In the genomic region with DNA sequence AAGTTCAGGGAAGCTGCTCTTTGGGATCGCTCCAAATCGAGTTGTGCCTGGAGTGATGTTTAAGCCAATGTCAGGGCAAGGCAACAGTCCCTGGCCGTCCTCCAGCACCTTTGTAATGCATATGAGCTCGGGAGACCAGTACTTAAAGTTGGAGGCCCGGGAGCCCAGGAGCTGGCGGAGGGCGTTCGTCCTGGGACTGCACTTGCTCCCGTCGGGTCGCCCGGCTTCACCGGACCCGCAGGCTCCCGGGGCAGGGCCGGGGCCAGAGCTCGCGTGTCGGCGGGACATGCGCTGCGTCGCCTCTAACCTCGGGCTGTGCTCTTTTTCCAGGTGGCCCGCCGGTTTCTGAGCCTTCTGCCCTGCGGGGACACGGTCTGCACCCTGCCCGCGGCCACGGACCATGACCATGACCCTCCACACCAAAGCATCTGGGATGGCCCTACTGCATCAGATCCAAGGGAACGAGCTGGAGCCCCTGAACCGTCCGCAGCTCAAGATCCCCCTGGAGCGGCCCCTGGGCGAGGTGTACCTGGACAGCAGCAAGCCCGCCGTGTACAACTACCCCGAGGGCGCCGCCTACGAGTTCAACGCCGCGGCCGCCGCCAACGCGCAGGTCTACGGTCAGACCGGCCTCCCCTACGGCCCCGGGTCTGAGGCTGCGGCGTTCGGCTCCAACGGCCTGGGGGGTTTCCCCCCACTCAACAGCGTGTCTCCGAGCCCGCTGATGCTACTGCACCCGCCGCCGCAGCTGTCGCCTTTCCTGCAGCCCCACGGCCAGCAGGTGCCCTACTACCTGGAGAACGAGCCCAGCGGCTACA, we compare ENCODE assay signal across 1 cellular context.
TF ChIP-seq lines count a peak whose summit lies in the region.

Gene ESR1 (plus strand): TSS at position 170 of the 818 bp plus-strand sequence. CDS start 231 bp downstream, at position 401.

TF ChIP-seq in SK-N-SH, 30 proteins besides CTCF, POLR2A, EP300 and RAD21 (continued from another document):
- TF ChIP-seq SIN3A (IDR thresholded peaks at IDR 0.05; ENCODE audit: borderline replicate concordance, low read depth, low read length): no peak
TF ChIP-seq in SK-N-SH: peak in this region for 0.
